8 cellular contexts compared by ENCODE assay signal in genomic region chr3:114809668-114810413, GRCh38.
DNase-seq lines count a peak whose midpoint lies in the region; ATAC-seq and TF ChIP-seq lines count a peak whose summit lies in the region.

No MANE protein-coding gene starts in this region.

- TF ChIP-seq POLR2A in breast epithelium (IDR thresholded peaks at IDR 0.05): no peak

- H3K36me3 ChIP-seq in breast epithelium: no peaks in the 10 kb centered on the region
- no peaks in the 10 kb centered on the region for H3K36me3 ChIP-seq in upper lobe of right lung

- intact Hi-C loops in MCF 10A (cut with micrococcal nuclease): no loop called here
- intact Hi-C loops in breast epithelium (cut with DNase I; ENCODE audit: low total_unique reads): no loop called here
- intact Hi-C loops in upper lobe of right lung (cut with DNase I): no loop called here

- no peaks in the 10 kb centered on the region for H3K9me3 Mint-ChIP-seq in MCF 10A (ENCODE audit: unreplicated experiment)

- H3K27ac ChIP-seq in breast epithelium (no peak overlapping the region), upper lobe of right lung (no peak overlapping the region)

- no TSS peak for BruUV-seq in MCF 10A (replicated peaks; lab: Mats Ljungman, UMichigan)

- peak; percentile 100 for ATAC-seq in HG03045 (IDR thresholded peaks at IDR 0.05; ENCODE audit: unreplicated experiment)
- peak; percentile 64 for ATAC-seq in upper lobe of right lung

- TF ChIP-seq CTCF in MCF 10A (IDR thresholded peaks at IDR 0.05; ENCODE audit: unreplicated experiment) (no peak), breast epithelium (IDR thresholded peaks at IDR 0.05) (no peak), upper lobe of right lung (IDR thresholded peaks at IDR 0.05) (no peak)

- H3K36me3 Mint-ChIP-seq in MCF 10A (ENCODE audit: insufficient read depth, unreplicated experiment): no peaks in the 10 kb centered on the region

- H3K4me3 Mint-ChIP-seq in MCF 10A (ENCODE audit: unreplicated experiment): no peak overlapping the region

- H3K27me3 ChIP-seq in breast epithelium (no peaks in the 10 kb centered on the region), upper lobe of right lung (no peaks in the 10 kb centered on the region)

- CTCF ChIA-PET in MCF 10A (lab: Yijun Ruan, JAX): interaction anchor here (0.7 to 1.3 kb wide), 2 partner anchors 285 to 388 kb away, joined by 3 to 4 read pairs; no protein-coding TSS in a partner anchor

- POLR2A ChIA-PET in MCF 10A (lab: Yijun Ruan, JAX): no interaction called here

- H3K4me1 ChIP-seq in breast epithelium (no peaks in the 10 kb centered on the region), upper lobe of right lung (no peaks in the 10 kb centered on the region)

- no peak overlapping the region for H3K27ac Mint-ChIP-seq in MCF 10A (ENCODE audit: low read depth, unreplicated experiment)

- no peak overlapping the region for H3K4me3 ChIP-seq in breast epithelium
- H3K4me3 ChIP-seq in upper lobe of right lung: no peak overlapping the region

- H3K9me3 ChIP-seq in breast epithelium: peaks cover 0 to 6% of the 10 kb centered on the region in 2 donors
- H3K9me3 ChIP-seq in upper lobe of right lung: no peaks in the 10 kb centered on the region

- peaks cover 6% of the 10 kb centered on the region for H3K4me1 Mint-ChIP-seq in MCF 10A (ENCODE audit: insufficient read depth, unreplicated experiment)

- DNase-seq in MCF 10A (ENCODE audit: unreplicated experiment) (peak; percentile 69), breast epithelium (ENCODE audit: low spot score in 2 of 2) (no peak), astrocyte of the hippocampus (ENCODE audit: low read depth, low spot score) (peak; percentile 24), upper lobe of right lung (no peak)
- no peak for DNase-seq in effector CD4-positive, alpha-beta T cell
- no peak for DNase-seq in activated CD4-positive, CD25-positive, alpha-beta regulatory T cell (lab: John Stamatoyannopoulos, UW)
- no peak for DNase-seq in activated naive CD4-positive, alpha-beta T cell treated with anti-CD3 and anti-CD28 coated beads, Interleukin-2, amount 50 U/mL, for 16 hours

- no peaks in the 10 kb centered on the region for H3K27me3 Mint-ChIP-seq in MCF 10A (ENCODE audit: insufficient read depth, unreplicated experiment)

Comparison
In these comparisons a context has a peak if more than half of its experiments do, and no peak if none do; other contexts are left out.
1. DNase-seq: peak in MCF 10A (single experiment) and astrocyte of the hippocampus (single experiment); none in breast epithelium (0 of 2), upper lobe of right lung (single experiment), effector CD4-positive, alpha-beta T cell (single experiment), activated CD4-positive, CD25-positive, alpha-beta regulatory T cell (0 of 4) and activated naive CD4-positive, alpha-beta T cell treated with anti-CD3 and anti-CD28 coated beads, Interleukin-2, amount 50 U/mL, for 16 hours (single experiment).